Comparison of ENCODE assay signal across 12 cellular contexts in genomic region chr21:23014021-23014420, GRCh38.
"Had no signal": no experiment of that assay in that cellular context is flagged by ENCODE, and none has a peak within 500 bp of the region (broad histone marks: within the 10 kb centered on the region; RNA-seq: fewer than 3 reads in every experiment).

No MANE protein-coding gene starts in this region.

- H3K27me3 Mint-ChIP-seq: naive thymus-derived CD4-positive, alpha-beta T cell had no signal

- H3K36me3 Mint-ChIP-seq: immature natural killer cell had no signal

- H3K27ac Mint-ChIP-seq: immature natural killer cell; naive thymus-derived CD4-positive, alpha-beta T cell had no signal

- DNase-seq: colonic mucosa; dorsolateral prefrontal cortex; effector CD8-positive, alpha-beta T cell; foreskin keratinocyte; immature natural killer cell; left ventricle myocardium superior; naive thymus-derived CD4-positive, alpha-beta T cell; posterior cingulate gyrus; right cardiac atrium; small intestine; stimulated activated CD4-positive, alpha-beta T cell treated with anti-CD3 and anti-CD28 coated beads, Interleukin-12 subunit alpha, Interleukin-12 subunit beta, amount 100 ng/mL, for 4 hours; stimulated activated naive CD4-positive, alpha-beta T cell treated with Interleukin-2 at 50 U/mL for 16 hours had no signal

- ATAC-seq: foreskin keratinocyte; left ventricle myocardium superior; naive thymus-derived CD4-positive, alpha-beta T cell; right cardiac atrium had no signal

- H3K4me1 Mint-ChIP-seq: immature natural killer cell; naive thymus-derived CD4-positive, alpha-beta T cell had no signal

- H3K4me3 Mint-ChIP-seq: immature natural killer cell; naive thymus-derived CD4-positive, alpha-beta T cell had no signal
